Comparison of ENCODE assay signal across 12 cellular contexts in genomic region chr1:242428403-242429190, GRCh38.
"Had no signal": no experiment of that assay in that cellular context is flagged by ENCODE, and none has a peak within 500 bp of the region (broad histone marks: within the 10 kb centered on the region; RNA-seq: fewer than 3 reads in every experiment).

No MANE protein-coding gene starts in this region.

- H3K27ac ChIP-seq: breast epithelium, hepatocyte, pancreas, stomach had no signal

- FAIRE-seq: pancreas, urothelium cell line had no signal

- H3K4me3 ChIP-seq: breast epithelium, hepatocyte, pancreas, stomach had no signal

- H3K36me3 Mint-ChIP-seq: activated naive CD8-positive, alpha-beta T cell had no signal

- H2AFZ ChIP-seq: hepatocyte had no signal

- H3K36me3 ChIP-seq: breast epithelium, pancreas, stomach had no signal

- H3K79me2 ChIP-seq: hepatocyte had no signal

- H3K27me3 ChIP-seq: breast epithelium, hepatocyte, stomach had no signal

- H3K27ac Mint-ChIP-seq: activated naive CD8-positive, alpha-beta T cell had no signal

- H3K4me3 Mint-ChIP-seq: activated naive CD8-positive, alpha-beta T cell; activated T-cell treated with anti-CD3 and anti-CD28 coated beads, Interleukin-2, amount 50 U/mL, for 4 hours had no signal

- H3K9me3 ChIP-seq: pancreas had no signal

- DNase-seq: activated CD4-positive, alpha-beta T cell treated with anti-CD3 and anti-CD28 coated beads for 1 hour; activated CD4-positive, alpha-beta T cell treated with anti-CD3 and anti-CD28 coated beads, Interleukin-2, amount 50 U/mL, for 48 hours; activated effector memory CD4-positive, alpha-beta T cell treated with anti-CD3 and anti-CD28 coated beads, Interleukin-2, amount 50 U/mL, for 16 hours; activated T-cell treated with anti-CD3 and anti-CD28 coated beads, Interleukin-2, amount 50 U/mL, for 4 hours; anterior cingulate cortex; pancreas; stimulated activated CD4-positive, alpha-beta T cell treated with anti-CD3 and anti-CD28 coated beads, Interleukin-4, amount 100 ng/mL, for 24 hours; stomach had no signal

- H3K4me1 ChIP-seq: breast epithelium, pancreas, stomach had no signal

- ATAC-seq: activated T-cell treated with anti-CD3 and anti-CD28 coated beads, Interleukin-2, amount 50 U/mL, for 4 hours; pancreas had no signal

- H3K4me2 ChIP-seq: hepatocyte had no signal
